Comparison of ENCODE assay signal across 8 cellular contexts in genomic region chr17:75776399-75777242, GRCh38. TPM values are rescaled to one million over a fixed set of nuclear protein-coding genes. Genes with fewer than 3 reads are reported as not detected.
DNase-seq lines count a peak whose midpoint lies in the region; ATAC-seq and TF ChIP-seq lines count a peak whose summit lies in the region.

No MANE protein-coding gene starts in this region.

- H3K4me3 Mint-ChIP-seq in CD8-positive, alpha-beta memory T cell = peak overlapping the region; percentile 93 to 100 (median 98)

- CTCF ChIA-PET in CD8-positive, alpha-beta memory T cell (lab: Charles Lee) = interaction anchor here (0.9 to 4.8 kb wide), 7 partner anchors 9 to 79 kb away, joined by 3 to 47 read pairs (median 4); partner anchors contain the start of genes GALK1 and WBP2

- H3K4me1 ChIP-seq in CD8-positive, alpha-beta memory T cell (ENCODE audit: insufficient read depth, low read length) = peaks cover 20% of the 10 kb centered on the region
- peaks cover 20% of the 10 kb centered on the region for H3K4me1 ChIP-seq in upper lobe of right lung

- peak overlapping the region; percentile 0 for H3K27ac ChIP-seq in CD8-positive, alpha-beta memory T cell (ENCODE audit: low read depth, low read length)
- H3K27ac ChIP-seq in upper lobe of right lung = no peak overlapping the region

- intact Hi-C loops in upper lobe of right lung (cut with DNase I) = no loop called here

- peak overlapping the region; percentile 86 for H3K4me3 ChIP-seq in CD8-positive, alpha-beta memory T cell (ENCODE audit: low read length)
- H3K4me3 ChIP-seq in astrocyte of the cerebellum (ENCODE audit: low read depth, low read length) (peak overlapping the region; percentile 84), upper lobe of right lung (peak overlapping the region; percentile 81)

- peak in 2 of 5 donors; percentile 13 to 27 for DNase-seq in CD8-positive, alpha-beta memory T cell
- peak; percentile 43 for DNase-seq in MV-4-11 (lab: John Stamatoyannopoulos, UW)
- no peak for DNase-seq in astrocyte of the cerebellum (ENCODE audit: low read depth)
- DNase-seq in medulla oblongata (ENCODE audit: extremely low spot score) = peak; percentile 58
- DNase-seq in upper lobe of right lung = peak; percentile 47

- no peaks in the 10 kb centered on the region for H3K27me3 ChIP-seq in CD8-positive, alpha-beta memory T cell (ENCODE audit: insufficient read depth, low read length, poor library complexity, severe bottlenecking)
- no peaks in the 10 kb centered on the region for H3K27me3 ChIP-seq in upper lobe of right lung

- no peaks in the 10 kb centered on the region for H3K9me3 ChIP-seq in CD8-positive, alpha-beta memory T cell (ENCODE audit: low read length)
- no peaks in the 10 kb centered on the region for H3K9me3 ChIP-seq in upper lobe of right lung

- H3K4me1 Mint-ChIP-seq in CD8-positive, alpha-beta memory T cell = peaks cover 40 to 50% (median 42%) of the 10 kb centered on the region in 3 donors

- H3K27me3 Mint-ChIP-seq in CD8-positive, alpha-beta memory T cell = peaks cover 0 to 14% of the 10 kb centered on the region in 2 donors

- in situ Hi-C loops in astrocyte of the cerebellum (cut with HindIII; ENCODE audit: low sequenced_read_pairs) = no loop called here

- TF ChIP-seq CTCF in astrocyte of the cerebellum (IDR thresholded peaks at IDR 0.05; ENCODE audit: low read depth, low read length, missing control alignments) (no peak), upper lobe of right lung (IDR thresholded peaks at IDR 0.05) (no peak)

- peaks cover 21% of the 10 kb centered on the region for H3K36me3 ChIP-seq in CD8-positive, alpha-beta memory T cell (ENCODE audit: insufficient read depth, low read length)
- peaks cover 42% of the 10 kb centered on the region for H3K36me3 ChIP-seq in upper lobe of right lung

- peak overlapping the region; percentile 34 to 91 (median 81) for H3K27ac Mint-ChIP-seq in CD8-positive, alpha-beta memory T cell

- H3K9me3 Mint-ChIP-seq in CD8-positive, alpha-beta memory T cell = peaks cover 0 to 2% (median 0%) of the 10 kb centered on the region in 5 donors

- H3K36me3 Mint-ChIP-seq in CD8-positive, alpha-beta memory T cell = peaks cover 19 to 38% (median 20%) of the 10 kb centered on the region in 3 donors

- no peak for ATAC-seq in upper lobe of right lung
- no peak for ATAC-seq in HG03045 (IDR thresholded peaks at IDR 0.05; ENCODE audit: unreplicated experiment)
- no peak for ATAC-seq in HG03439 (IDR thresholded peaks at IDR 0.05; ENCODE audit: unreplicated experiment)
- ATAC-seq in GM18907 (IDR thresholded peaks at IDR 0.05; ENCODE audit: unreplicated experiment) = no peak

- POLR2A ChIA-PET in CD8-positive, alpha-beta memory T cell (lab: Charles Lee) = interaction anchor here (0.6 to 5.9 kb wide), 14 partner anchors 9 to 748 kb away, joined by 3 to 79 read pairs (median 4); partner anchors contain the start of genes GALK1, TRIM65, UNK and WBP2

RNA-seq across cellular contexts. Expression of gene UNK, which starts 8.0 kb away (rescaled TPM):
- total RNA-seq in CD8-positive, alpha-beta memory T cell = 10 to 100 TPM; 24.4 to 29.3 TPM
- polyA plus RNA-seq in CD8-positive, alpha-beta memory T cell = 32.8 TPM
- total RNA-seq in upper lobe of right lung = 27.1 TPM

RNA-seq across cellular contexts. Expression of gene GALK1, which starts 11.6 kb away (rescaled TPM):
- total RNA-seq in CD8-positive, alpha-beta memory T cell = 10 to 100 TPM; 33.2 to 39.7 TPM
- polyA plus RNA-seq in CD8-positive, alpha-beta memory T cell = 19.7 TPM
- 31.6 TPM for total RNA-seq in upper lobe of right lung

RNA-seq across cellular contexts. Expression of gene ITGB4, which starts 55.4 kb away (rescaled TPM):
- 1 to 10 TPM; 1.8 to 2.1 TPM for total RNA-seq in CD8-positive, alpha-beta memory T cell
- polyA plus RNA-seq in CD8-positive, alpha-beta memory T cell = 1.5 TPM
- total RNA-seq in upper lobe of right lung = 82.2 TPM

Comparison
In these comparisons a context has a peak if more than half of its experiments do, and no peak if none do; other contexts are left out.
1. RNA of gene ITGB4, which starts 55.4 kb away (total RNA-seq): 82.2 TPM in upper lobe of right lung (single experiment); 1.8 to 2.1 TPM in CD8-positive, alpha-beta memory T cell; every median in the first group is over 10 times any median in the second.
2. Peak in every context shown above with its lines, with median percentiles within 50 percentile points of each other: H3K4me3 ChIP-seq.